20 cellular contexts compared by ENCODE assay signal in the genomic region with DNA sequence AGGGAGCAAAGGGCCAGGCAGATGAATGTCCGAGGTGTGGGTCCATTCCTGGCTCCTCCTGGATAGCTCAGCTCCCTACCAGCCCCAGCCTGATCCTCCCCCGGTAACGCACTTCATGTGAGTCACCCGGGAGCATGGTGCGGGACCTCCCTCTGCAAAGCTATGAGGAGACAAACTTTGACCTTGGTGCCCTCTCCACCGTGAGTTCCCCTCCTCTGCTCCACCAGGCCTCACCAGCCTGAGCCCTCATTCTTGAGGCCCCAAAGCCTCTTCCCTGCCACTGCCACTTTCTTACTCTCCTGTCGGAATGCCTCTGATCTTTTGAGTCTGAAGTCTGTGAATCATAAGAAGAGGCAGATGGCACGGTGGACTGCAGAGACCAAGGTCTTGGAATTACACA. TPM values are rescaled to one million over a fixed set of nuclear protein-coding genes. Genes with fewer than 3 reads are reported as not detected.
DNase-seq lines count a peak whose midpoint lies in the region; TF ChIP-seq lines count a peak whose summit lies in the region.
"Had no signal": no experiment of that assay in that cellular context is flagged by ENCODE, and none has a peak within 500 bp of the region (broad histone marks: within the 10 kb centered on the region; RNA-seq: fewer than 3 reads in every experiment).

No MANE protein-coding gene starts in this region.

- peak overlapping the region in 4 of 11 experiments; percentile 5 to 38 (median 18); a peak in 3 of 22 replicates for H3K27ac ChIP-seq in BLaER1 treated with 17β-estradiol and CSF1 and Interleukin-3, amounts not matched to agents 10 nM and 100 nM
- H3K27ac ChIP-seq in mesenchymal stem cell (ENCODE audit: low read length, poor library complexity, severe bottlenecking), result no peak overlapping the region
- H3K27ac ChIP-seq: Peyer's patch, SJSA1, thyroid gland had no signal

- no peak overlapping the region for H3K4ac ChIP-seq in mesenchymal stem cell (ENCODE audit: low read depth in 1 of 2, low read length in 2 of 2)

- H2AFZ ChIP-seq in mesenchymal stem cell (ENCODE audit: low read depth, low read length), result no peak overlapping the region

- peak overlapping the region in 1 of 2 experiments; percentile 26 for H3K14ac ChIP-seq in mesenchymal stem cell (ENCODE audit: low read length in 2 of 2)

- H4K20me1 ChIP-seq in BLaER1 treated with 17β-estradiol and CSF1 and Interleukin-3, amounts not matched to agents 10 nM and 100 nM, result no peaks in the 10 kb centered on the region

- in situ Hi-C loops in KBM-7 (cut with MboI; ENCODE audit: low pct_unique_long_range_greater_than_20kb, low sequenced_read_pairs), result loop anchor here (25.0 kb wide), 2 partner anchors 241 to 391 kb away; no protein-coding TSS in a partner anchor

- peaks cover 31 to 97% (median 90%) of the 10 kb centered on the region in 10 experiments for H3K4me1 ChIP-seq in BLaER1 treated with 17β-estradiol and CSF1 and Interleukin-3, amounts not matched to agents 10 nM and 100 nM
- H3K4me1 ChIP-seq in mesenchymal stem cell (ENCODE audit: control insufficient read depth, insufficient read depth, low read depth, low read length), result peaks cover 6% of the 10 kb centered on the region
- H3K4me1 ChIP-seq: SJSA1, thyroid gland had no signal

- no peak overlapping the region for H2BK120ac ChIP-seq in mesenchymal stem cell (ENCODE audit: low read depth, low read length)

- H3K4me2 ChIP-seq in BLaER1 treated with 17β-estradiol and CSF1 and Interleukin-3, amounts not matched to agents 10 nM and 100 nM, result peak overlapping the region in 9 of 11 experiments; percentile 12 to 90 (median 76); a peak in 11 of 22 replicates
- no peak overlapping the region for H3K4me2 ChIP-seq in mesenchymal stem cell (ENCODE audit: low read length, poor library complexity, severe bottlenecking)

- DNase-seq in A172 (ENCODE audit: low spot score), result peak; percentile 27
- DNase-seq in NB4 (ENCODE audit: low read depth), result peak; percentile 41
- DNase-seq in mesenchymal stem cell, result peak; percentile 15
- no peak for DNase-seq in activated gamma-delta T cell treated with Interleukin-2 at 50 U/mL for 16 hours
- no peak for DNase-seq in KBM-7
- DNase-seq in HCEC 1CT, result no peak
- DNase-seq: activated CD8-positive, alpha-beta T cell treated with anti-CD3 and anti-CD28 coated beads for 36 hours; activated naive CD4-positive, alpha-beta T cell treated with Interleukin-2 at 50 U/mL for 16 hours; activated T-cell treated with anti-CD3 and anti-CD28 coated beads, Interleukin-2, amount 50 U/mL, for 1 hour; anterior cingulate cortex; dermis blood vessel endothelial cell; head of caudate nucleus; NCI-H1436; Peyer's patch; small intestine; stimulated activated naive CD8-positive, alpha-beta T cell treated with anti-CD3 and anti-CD28 coated beads, Interleukin-15, Interleukin-2, amounts not matched to agents 100 U/mL and 50 U/mL, for 24 hours; T-helper 17 cell; thyroid gland had no signal

- no peak for TF ChIP-seq CTCF in NB4 (IDR thresholded peaks at IDR 0.05; ENCODE audit: low read depth, low read length)

- H3K4me3 ChIP-seq in BLaER1 treated with 17β-estradiol and CSF1 and Interleukin-3, amounts not matched to agents 10 nM and 100 nM, result no peak overlapping the region
- H3K4me3 ChIP-seq in NB4 (ENCODE audit: low read depth, low read length) (no peak overlapping the region), mesenchymal stem cell (ENCODE audit: insufficient read depth in 1 of 2, low read depth in 1 of 2, low read length in 2 of 2) (no peak overlapping the region)
- H3K4me3 ChIP-seq: Peyer's patch, SJSA1, thyroid gland had no signal

- peak overlapping the region; percentile 48 for H4K91ac ChIP-seq in mesenchymal stem cell (ENCODE audit: low read length)

- no peak for TF ChIP-seq POLR2A in NB4 (IDR thresholded peaks at IDR 0.05; ENCODE audit: extremely low read depth, insufficient read length)

- no peak overlapping the region for H4K8ac ChIP-seq in mesenchymal stem cell (ENCODE audit: low read length)

- H2BK15ac ChIP-seq in mesenchymal stem cell (ENCODE audit: low read depth, poor library complexity, severe bottlenecking), result no peak overlapping the region

- H3K18ac ChIP-seq in mesenchymal stem cell (ENCODE audit: low read depth in 1 of 2, low read length in 2 of 2), result no peak overlapping the region

- H3K36me3 ChIP-seq in BLaER1 treated with 17β-estradiol and CSF1 and Interleukin-3, amounts not matched to agents 10 nM and 100 nM, result no peaks in the 10 kb centered on the region
- no peaks in the 10 kb centered on the region for H3K36me3 ChIP-seq in mesenchymal stem cell (ENCODE audit: control insufficient read depth in 1 of 2, insufficient read depth in 2 of 2, low read depth in 1 of 2, low read length in 2 of 2)
- H3K36me3 ChIP-seq: Peyer's patch, SJSA1, thyroid gland had no signal

- no peak overlapping the region for H2BK12ac ChIP-seq in mesenchymal stem cell (ENCODE audit: low read length in 2 of 2)

- no peak overlapping the region for H3K9ac ChIP-seq in BLaER1 treated with 17β-estradiol and CSF1 and Interleukin-3, amounts not matched to agents 10 nM and 100 nM
- H3K9ac ChIP-seq in mesenchymal stem cell (ENCODE audit: low read length), result no peak overlapping the region

- no peaks in the 10 kb centered on the region for H3K27me3 ChIP-seq in BLaER1 treated with 17β-estradiol and CSF1 and Interleukin-3, amounts not matched to agents 10 nM and 100 nM
- H3K27me3 ChIP-seq in mesenchymal stem cell (ENCODE audit: control insufficient read depth in 1 of 2, insufficient read depth in 1 of 2, low read length in 2 of 2), result peaks cover 46 to 56% of the 10 kb centered on the region in 2 experiments
- H3K27me3 ChIP-seq: Peyer's patch, SJSA1, thyroid gland had no signal

- no peaks in the 10 kb centered on the region for H3K79me1 ChIP-seq in mesenchymal stem cell (replicated peaks; ENCODE audit: low read length, poor library complexity, severe bottlenecking)

- no peak overlapping the region for H2AK5ac ChIP-seq in mesenchymal stem cell (ENCODE audit: low read length, severe bottlenecking)

- H3K9me3 ChIP-seq in BLaER1 treated with 17β-estradiol and CSF1 and Interleukin-3, amounts not matched to agents 10 nM and 100 nM (replicated peaks in 1 of 11), result no peaks in the 10 kb centered on the region
- H3K9me3 ChIP-seq in mesenchymal stem cell (ENCODE audit: control insufficient read depth, low read length), result no peaks in the 10 kb centered on the region
- H3K9me3 ChIP-seq: Peyer's patch, SJSA1, thyroid gland had no signal

- no peak overlapping the region for H2BK5ac ChIP-seq in mesenchymal stem cell (ENCODE audit: low read depth, low read length, poor library complexity, severe bottlenecking)

- no peak overlapping the region for H3K23ac ChIP-seq in mesenchymal stem cell (ENCODE audit: low read length in 2 of 2)

- 50% methylated on average over 8 of the region's 8 CpGs for WGBS in mesenchymal stem cell

RNA-seq across cellular contexts. Expression of a gene that starts 37.4 kb away (rescaled TPM):
- 26.8 and 40.3 TPM in 2 replicates for total RNA-seq in A172 (2014; rRNA removed; shearing (Covaris generic))
- 196 TPM for polyA plus RNA-seq in mesenchymal stem cell (2013, experiment 1 of 2)
- 194 TPM for polyA plus RNA-seq in mesenchymal stem cell (2013, experiment 2 of 2)

Comparison
In these comparisons a context has a peak if more than half of its experiments do, and no peak if none do; other contexts are left out.
1. DNase-seq: peak in A172 (single experiment), NB4 (single experiment) and mesenchymal stem cell (single experiment); none in activated gamma-delta T cell treated with Interleukin-2 at 50 U/mL for 16 hours (single experiment), KBM-7 (single experiment) and HCEC 1CT (single experiment).